Comparison of ENCODE assay signal across 21 cellular contexts in the genomic region with DNA sequence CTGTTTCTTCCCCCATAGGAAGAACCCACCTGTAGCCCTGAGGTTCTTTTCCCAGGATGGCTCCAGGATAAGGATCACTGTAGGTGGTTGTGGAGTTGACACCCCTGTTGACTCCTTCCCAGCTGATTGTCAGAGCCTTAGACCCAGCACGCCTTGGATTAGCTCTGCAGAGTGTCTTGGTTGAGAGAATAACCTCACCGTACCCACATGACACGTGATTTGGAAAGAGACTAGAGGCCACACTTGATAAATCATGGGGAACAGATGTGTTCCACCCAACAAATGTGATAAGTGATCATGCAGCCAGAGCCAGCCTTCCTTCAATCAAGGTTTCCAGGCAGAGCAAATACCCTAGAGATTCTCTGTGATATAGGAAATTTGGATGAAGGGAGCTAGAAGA.
"Had no signal": no experiment of that assay in that cellular context is flagged by ENCODE, and none has a peak within 500 bp of the region (broad histone marks: within the 10 kb centered on the region; RNA-seq: fewer than 3 reads in every experiment).

No MANE protein-coding gene starts in this region.

- H3K4me3 Mint-ChIP-seq: activated CD4-positive, alpha-beta memory T cell treated with anti-CD3 and anti-CD28 coated beads for 36 hours; activated CD4-positive, alpha-beta T cell treated with anti-CD3 and anti-CD28 coated beads for 36 hours; activated T-helper 1 cell treated with anti-CD3 and anti-CD28 coated beads, Interleukin-12 subunit alpha, Interleukin-12 subunit beta, Interleukin-2, Interleukin-4 antibody, amounts not matched to agents 30 ng/mL and 10 ng/mL and 1 ng/mL, durations not matched to agents 14 hours and 24 hours and 36 hours; dendritic cell treated with granulocyte-macrophage colony-stimulating factor and Interleukin-4, amounts not matched to agents 40 ng/mL and 50 ng/mL, for 4 days had no signal

- H3K27ac Mint-ChIP-seq: activated CD4-positive, alpha-beta memory T cell treated with anti-CD3 and anti-CD28 coated beads for 36 hours; activated CD4-positive, alpha-beta T cell treated with anti-CD3 and anti-CD28 coated beads for 36 hours; activated naive CD4-positive, alpha-beta T cell treated with anti-CD3 and anti-CD28 coated beads, Interleukin-2, amount 50 U/mL, for 72 hours; activated T-helper 1 cell treated with anti-CD3 and anti-CD28 coated beads, Interleukin-12 subunit alpha, Interleukin-12 subunit beta, Interleukin-2, Interleukin-4 antibody, amounts not matched to agents 30 ng/mL and 10 ng/mL and 1 ng/mL, durations not matched to agents 14 hours and 24 hours and 36 hours; dendritic cell treated with granulocyte-macrophage colony-stimulating factor and Interleukin-4, amounts not matched to agents 40 ng/mL and 50 ng/mL, for 4 days had no signal

- H3K27ac ChIP-seq: cardiac muscle cell, ovary, psoas muscle, right lobe of liver, testis, upper lobe of left lung had no signal

- H3K9me3 ChIP-seq: ovary, psoas muscle, right lobe of liver, testis, upper lobe of left lung had no signal

- ATAC-seq: activated CD4-positive, alpha-beta T cell treated with anti-CD3 and anti-CD28 coated beads for 36 hours; activated naive CD4-positive, alpha-beta T cell treated with anti-CD3 and anti-CD28 coated beads, Interleukin-2, amount 50 U/mL, for 72 hours; psoas muscle; right lobe of liver had no signal

- H3K4me3 ChIP-seq: cardiac muscle cell, ovary, psoas muscle, right lobe of liver, testis, upper lobe of left lung had no signal

- DNase-seq: activated CD4-positive, alpha-beta memory T cell treated with anti-CD3 and anti-CD28 coated beads for 36 hours; activated CD4-positive, alpha-beta T cell treated with anti-CD3 and anti-CD28 coated beads for 36 hours; activated gamma-delta T cell treated with Interleukin-2 at 50 U/mL for 16 hours; activated T-cell treated with anti-CD3 and anti-CD28 coated beads for 4 hours; amniotic stem cell; effector CD8-positive, alpha-beta T cell; foreskin fibroblast; hippocampal formation; islet precursor cell; ovary; psoas muscle; right lobe of liver; small intestine; stimulated activated CD4-positive, alpha-beta T cell treated with anti-CD3 and anti-CD28 coated beads, Interleukin-15, amount 100 ng/mL, for 24 hours; stimulated activated CD4-positive, alpha-beta T cell treated with anti-CD3 and anti-CD28 coated beads, Interleukin-2, amount 100 ng/mL, for 48 hours; testis; upper lobe of left lung had no signal

- H3K27me3 Mint-ChIP-seq: activated CD4-positive, alpha-beta memory T cell treated with anti-CD3 and anti-CD28 coated beads for 36 hours; activated CD4-positive, alpha-beta T cell treated with anti-CD3 and anti-CD28 coated beads for 36 hours; dendritic cell treated with granulocyte-macrophage colony-stimulating factor and Interleukin-4, amounts not matched to agents 40 ng/mL and 50 ng/mL, for 4 days had no signal

- H3K27me3 ChIP-seq: cardiac muscle cell, ovary, right lobe of liver, testis, upper lobe of left lung had no signal

- H3K4me1 ChIP-seq: psoas muscle, testis, upper lobe of left lung had no signal

- H3K36me3 ChIP-seq: cardiac muscle cell, ovary had no signal
